ENCODE assay signal across 7 cellular contexts in the genomic region with DNA sequence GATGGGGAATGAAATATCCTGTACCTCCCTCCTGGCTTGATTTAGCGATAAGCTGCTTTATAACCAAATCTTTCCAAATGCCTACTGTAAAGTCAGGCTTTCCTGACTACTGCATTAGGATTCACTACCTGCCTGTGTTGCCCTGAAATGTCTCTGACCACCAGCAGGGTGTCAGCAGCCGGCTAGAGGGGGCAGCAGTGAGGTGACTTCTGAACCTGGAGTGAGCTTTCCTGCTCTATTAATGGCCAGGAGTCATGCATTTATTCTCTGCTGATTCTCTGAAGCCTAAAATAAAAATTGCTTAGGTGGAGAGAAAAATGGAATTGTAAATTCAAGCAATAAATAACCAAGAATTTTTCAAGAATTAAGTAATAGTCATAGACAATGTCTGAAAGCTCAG. TPM values are rescaled to one million over a fixed set of nuclear protein-coding genes. Genes with fewer than 3 reads are reported as not detected.
DNase-seq lines count a peak whose midpoint lies in the region; ATAC-seq and TF ChIP-seq lines count a peak whose summit lies in the region.

No MANE protein-coding gene starts in this region.

- H3K9me3 ChIP-seq in right atrium auricular region (no peaks in the 10 kb centered on the region), stomach (no peaks in the 10 kb centered on the region)

- no peak overlapping the region for H3K4me3 ChIP-seq in right atrium auricular region
- H3K4me3 ChIP-seq in stomach, result peak overlapping the region in 3 of 4 donors; percentile 17 to 86 (median 86)

- in situ Hi-C loops in KBM-7 (cut with MboI; ENCODE audit: low pct_unique_long_range_greater_than_20kb, low sequenced_read_pairs), result no loop called here

- no peak for TF ChIP-seq POLR2A in stomach (IDR thresholded peaks at IDR 0.05)

- H3K4me1 ChIP-seq in right atrium auricular region (peaks cover 0 to 38% of the 10 kb centered on the region in 2 donors), stomach (peaks cover 35 to 69% (median 59%) of the 10 kb centered on the region in 4 donors)

- intact Hi-C loops in stomach (cut with DNase I; ENCODE audit: low total_unique reads), result no loop called here

- CTCF ChIA-PET in GM10248 (lab: Yijun Ruan, JAX), result interaction anchor here (0.9 to 1.0 kb wide), 2 partner anchors 24 to 42 kb away, joined by 3 read pairs; no protein-coding TSS in a partner anchor

- H3K27ac ChIP-seq in VCaP, result no peak overlapping the region
- H3K27ac ChIP-seq in right atrium auricular region, result peak overlapping the region; percentile 45 to 97
- H3K27ac ChIP-seq in stomach, result peak overlapping the region; percentile 81 to 98 (median 95)

- 22 to 31% (median 23%) methylated on average over 2 of the region's 2 CpGs for WGBS in stomach, 5 donors

- H3K27me3 ChIP-seq in right atrium auricular region (no peaks in the 10 kb centered on the region), stomach (peaks cover 0 to 20% (median 0%) of the 10 kb centered on the region in 3 donors)

- POLR2A ChIA-PET in GM10248 (lab: Yijun Ruan, JAX), result no interaction called here

- TF ChIP-seq CTCF in GM10248 (IDR thresholded peaks at IDR 0.05; ENCODE audit: control extremely low read depth, extremely low read depth, low read depth, missing control alignments), result peak; percentile 28
- peak; percentile 90 for TF ChIP-seq CTCF in VCaP (conservative IDR thresholded peaks at IDR 0.05)
- peak; percentile 20 to 69 for TF ChIP-seq CTCF in right atrium auricular region (IDR thresholded peaks at IDR 0.05)
- peak in 6 of 7 experiments; percentile 4 to 66 (median 58) for TF ChIP-seq CTCF in stomach (IDR thresholded peaks at IDR 0.05)

- no peak for TF ChIP-seq EP300 in stomach (IDR thresholded peaks at IDR 0.05)

- no peaks in the 10 kb centered on the region for H3K36me3 ChIP-seq in right atrium auricular region
- peaks cover 0 to 12% (median 2%) of the 10 kb centered on the region in 4 donors for H3K36me3 ChIP-seq in stomach

- no peak for ATAC-seq in HG03045 (IDR thresholded peaks at IDR 0.05; ENCODE audit: unreplicated experiment)
- no peak for ATAC-seq in GM21515 (IDR thresholded peaks at IDR 0.05; ENCODE audit: unreplicated experiment)

- DNase-seq in GM10248 (ENCODE audit: extremely low spot score), result peak; percentile 37
- DNase-seq in KBM-7, result peak; percentile 19
- no peak for DNase-seq in right atrium auricular region (ENCODE audit: low spot score)
- peak; percentile 66 for DNase-seq in stomach

RNA-seq across cellular contexts. Expression of a gene that starts 2.5 kb away (rescaled TPM):
- total RNA-seq in right atrium auricular region, result 10 to 100 TPM; 23.7 to 50.3 TPM
- total RNA-seq in stomach, result 100 to 1,000 TPM in 2 of 5 donors, 10 to 100 TPM in 2, 1 to 10 TPM in 1; 7.6 to 244 (median 83.0) TPM
- polyA plus RNA-seq in stomach, result 10 to 100 TPM; 18.5 to 56.2 (median 36.2) TPM

Comparison
In these comparisons a context has a peak if more than half of its experiments do, and no peak if none do; other contexts are left out.
1. CTCF ChIP-seq: peak in every context shown above with its lines; median percentile 90 in VCaP; 58 in stomach; 44 in right atrium auricular region; 28 in GM10248.
2. H3K4me3 ChIP-seq: peak in stomach (3 of 4); none in right atrium auricular region (0 of 2).